In the genomic region with DNA sequence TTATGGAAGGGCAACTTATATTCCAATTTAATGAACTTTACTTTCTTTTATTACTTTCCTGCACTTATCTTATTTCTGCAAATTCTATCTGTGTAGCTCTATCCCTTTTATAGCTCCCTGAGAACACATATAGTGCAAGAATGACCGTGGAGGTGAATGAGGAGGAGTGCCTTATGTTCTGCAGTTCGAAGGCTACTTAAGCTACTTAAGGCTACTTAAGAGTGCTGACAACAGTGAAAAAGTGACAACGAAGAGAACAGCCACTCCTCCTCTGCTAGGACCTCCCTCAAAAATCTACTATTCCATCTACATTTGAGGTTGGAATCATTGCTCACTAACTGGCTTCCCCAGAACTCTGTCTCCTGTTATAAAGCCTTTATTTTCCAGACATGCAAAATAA, we compare ENCODE assay signal across 25 cellular contexts.
"Had no signal": no experiment of that assay in that cellular context is flagged by ENCODE, and none has a peak within 500 bp of the region (broad histone marks: within the 10 kb centered on the region; RNA-seq: fewer than 3 reads in every experiment).

No MANE protein-coding gene starts in this region.

- H3K27me3 ChIP-seq: esophagus muscularis mucosa, foreskin keratinocyte, gastroesophageal sphincter, heart right ventricle, ovary, sigmoid colon, stomach, thyroid gland had no signal

- H3K9me3 ChIP-seq: esophagus muscularis mucosa, gastroesophageal sphincter, heart right ventricle, lower lobe of right lung, ovary, psoas muscle, sigmoid colon, stomach, thyroid gland had no signal

- H3K36me3 ChIP-seq: esophagus muscularis mucosa, gastroesophageal sphincter, heart right ventricle, lower lobe of right lung, ovary, sigmoid colon, stomach, thyroid gland had no signal

- H3K27ac ChIP-seq: coronary artery, esophagus muscularis mucosa, foreskin keratinocyte, gastroesophageal sphincter, heart right ventricle, lower lobe of right lung, ovary, psoas muscle, sigmoid colon, stomach, thyroid gland had no signal

- H3K4me3 ChIP-seq: coronary artery, esophagus muscularis mucosa, gastroesophageal sphincter, heart right ventricle, lower lobe of right lung, ovary, psoas muscle, sigmoid colon, stomach, thyroid gland had no signal

- ATAC-seq: foreskin keratinocyte; gastroesophageal sphincter; heart right ventricle; left colon; left ventricle myocardium superior; naive thymus-derived CD8-positive, alpha-beta T cell; psoas muscle; right cardiac atrium; stimulated activated effector memory CD8-positive, alpha-beta T cell treated with anti-CD3 and anti-CD28 coated beads, Interleukin-12 subunit alpha, Interleukin-12 subunit beta, amount 100 ng/mL, for 72 hours had no signal

- DNase-seq: dermis blood vessel endothelial cell; effector memory CD4-positive, alpha-beta T cell; foreskin keratinocyte; heart right ventricle; hippocampal formation; left colon; left ventricle myocardium superior; lower lobe of right lung; naive thymus-derived CD8-positive, alpha-beta T cell; nephron progenitor cell; occipital lobe; ovary; posterior cingulate gyrus; psoas muscle; right cardiac atrium; sigmoid colon; stimulated activated CD4-positive, alpha-beta T cell treated with anti-CD3 and anti-CD28 coated beads, Interleukin-2, amount 100 ng/mL, for 24 hours; stimulated activated CD4-positive, alpha-beta T cell treated with anti-CD3 and anti-CD28 coated beads, Interleukin-4, amount 100 ng/mL, for 24 hours; stimulated activated naive CD4-positive, alpha-beta T cell treated with Interleukin-2 at 50 U/mL for 16 hours; stomach had no signal

- H3K4me1 ChIP-seq: esophagus muscularis mucosa, foreskin keratinocyte, gastroesophageal sphincter, heart right ventricle, lower lobe of right lung, psoas muscle, sigmoid colon, stomach, thyroid gland had no signal
